ENCODE assay signal across 1 cellular context in genomic region chr20:53179749-53180148, GRCh38.
TF ChIP-seq lines count a peak whose summit lies in the region.

No MANE protein-coding gene starts in this region.

TF ChIP-seq in K562, 482 proteins besides CTCF, POLR2A, EP300 and RAD21 (continued from another document):
- no peak for TF ChIP-seq IRF9 (tag; IDR thresholded peaks at IDR 0.05)
- peak; percentile 40 for TF ChIP-seq RFX1 (IDR thresholded peaks at IDR 0.05)
- TF ChIP-seq PHF21A (IDR thresholded peaks at IDR 0.05; ENCODE audit: borderline replicate concordance, low read depth) = no peak
- peak; percentile 72 for TF ChIP-seq TFE3 (CRISPR knock-in tag; IDR thresholded peaks at IDR 0.05)
- no peak for TF ChIP-seq CTBP1 (IDR thresholded peaks at IDR 0.05; ENCODE audit: borderline replicate concordance)
- TF ChIP-seq MBD2 (IDR thresholded peaks at IDR 0.05; ENCODE audit: borderline replicate concordance, low read depth) = no peak
- TF ChIP-seq ZNF133 (CRISPR knock-in tag; IDR thresholded peaks at IDR 0.05) = no peak
- no peak for TF ChIP-seq STAG1 (CRISPR knock-in tag; IDR thresholded peaks at IDR 0.05; ENCODE audit: borderline replicate concordance)
- no peak for TF ChIP-seq RBM14 (IDR thresholded peaks at IDR 0.05; ENCODE audit: borderline replicate concordance, insufficient read depth, low read depth, low read length)
- 0 out of 2 replicates have a peak, but pooled peaks have one; percentile 18 for TF ChIP-seq ID3 (CRISPR knock-in tag; IDR thresholded peaks at IDR 0.05)
- no peak for TF ChIP-seq ID3 (tag; IDR thresholded peaks at IDR 0.05)
- no peak for TF ChIP-seq ZFP1 (CRISPR knock-in tag; IDR thresholded peaks at IDR 0.05)
- no peak for TF ChIP-seq CEBPG (CRISPR knock-in tag; IDR thresholded peaks at IDR 0.05)
- no peak for TF ChIP-seq CEBPG (tag; conservative IDR thresholded peaks at IDR 0.05 in 1 of 2, IDR thresholded peaks at IDR 0.05 in 1 of 2)
- no peak for TF ChIP-seq NR2F6 (CRISPR knock-in tag; IDR thresholded peaks at IDR 0.05)
- TF ChIP-seq TAF7 (tag; IDR thresholded peaks at IDR 0.05) = no peak
- no peak for TF ChIP-seq ZNF512 (tag; IDR thresholded peaks at IDR 0.05)
- TF ChIP-seq ATF4 (CRISPR knock-in tag; IDR thresholded peaks at IDR 0.05) = no peak
- 0 out of 2 replicates have a peak, but pooled peaks have one; percentile 12 for TF ChIP-seq TCF15 (CRISPR knock-in tag; IDR thresholded peaks at IDR 0.05)
- no peak for TF ChIP-seq CBX5 (IDR thresholded peaks at IDR 0.05; ENCODE audit: borderline replicate concordance, low read depth)
